Comparison of ENCODE assay signal across 10 cellular contexts in genomic region chr6:30767158-30767943, GRCh38. TPM values are rescaled to one million over a fixed set of nuclear protein-coding genes. Genes with fewer than 3 reads are reported as not detected.
DNase-seq lines count a peak whose midpoint lies in the region; ATAC-seq and TF ChIP-seq lines count a peak whose summit lies in the region.
"Had no signal": no experiment of that assay in that cellular context is flagged by ENCODE, and none has a peak within 500 bp of the region (broad histone marks: within the 10 kb centered on the region; RNA-seq: fewer than 3 reads in every experiment).

No MANE protein-coding gene starts in this region.

- H3K36me3 ChIP-seq in prostate gland (no peaks in the 10 kb centered on the region), tibial nerve (no peaks in the 10 kb centered on the region)
- H3K36me3 ChIP-seq: breast epithelium had no signal

- H3K36me3 Mint-ChIP-seq in CD4-positive, alpha-beta T cell (ENCODE audit: low read depth) = no peaks in the 10 kb centered on the region

- no peaks in the 10 kb centered on the region for H3K9me3 ChIP-seq in CD4-positive, alpha-beta T cell (ENCODE audit: control insufficient read depth, low read length)
- H3K9me3 ChIP-seq in prostate gland (no peaks in the 10 kb centered on the region), tibial nerve (no peaks in the 10 kb centered on the region)
- H3K9me3 ChIP-seq: breast epithelium had no signal

- 74% methylated on average over 9 of the region's 9 CpGs for WGBS in prostate gland
- WGBS in tibial nerve, 2 donors = 79% methylated on average over 9 of the region's 9 CpGs

- no peak for TF ChIP-seq CTCF in CD4-positive, alpha-beta T cell (IDR thresholded peaks at IDR 0.05)
- no peak for TF ChIP-seq CTCF in prostate gland (IDR thresholded peaks at IDR 0.05)
- no peak for TF ChIP-seq CTCF in tibial nerve (IDR thresholded peaks at IDR 0.05)

- peaks cover 75% of the 10 kb centered on the region for H3K4me1 Mint-ChIP-seq in CD4-positive, alpha-beta T cell (ENCODE audit: low read depth)

- no peak overlapping the region for H3K4me3 ChIP-seq in prostate gland
- H3K4me3 ChIP-seq in tibial nerve = no peak overlapping the region
- H3K4me3 ChIP-seq: breast epithelium had no signal

- no peaks in the 10 kb centered on the region for H3K9me3 Mint-ChIP-seq in CD4-positive, alpha-beta T cell

- H3K27me3 Mint-ChIP-seq in CD4-positive, alpha-beta T cell = no peaks in the 10 kb centered on the region

- H3K27me3 ChIP-seq in CD4-positive, alpha-beta T cell (ENCODE audit: control insufficient read depth, insufficient read depth, low read length) = no peaks in the 10 kb centered on the region
- H3K27me3 ChIP-seq in prostate gland (replicated peaks; ENCODE audit: insufficient read depth) (no peaks in the 10 kb centered on the region), tibial nerve (no peaks in the 10 kb centered on the region)
- H3K27me3 ChIP-seq: breast epithelium, foreskin keratinocyte had no signal

- no peak overlapping the region for H3K27ac Mint-ChIP-seq in CD4-positive, alpha-beta T cell

- H3K4me1 ChIP-seq in prostate gland (replicated peaks) = peaks cover 6% of the 10 kb centered on the region
- peaks cover 0 to 24% (median 19%) of the 10 kb centered on the region in 4 donors for H3K4me1 ChIP-seq in tibial nerve

- CTCF ChIA-PET in CD4-positive, alpha-beta T cell (lab: Charles Lee) = interaction anchor here (1.6 to 1.8 kb wide), 2 partner anchors 37 to 60 kb away, joined by 3 to 4 read pairs; no protein-coding TSS in a partner anchor

- POLR2A ChIA-PET in CD4-positive, alpha-beta T cell (lab: Charles Lee) = interaction anchor here (0.6 to 1.0 kb wide), 2 partner anchors 21 to 49 kb away, joined by 3 to 4 read pairs; no protein-coding TSS in a partner anchor

- DNase-seq in CD4-positive, alpha-beta T cell = no peak
- peak; percentile 68 for DNase-seq in activated CD8-positive, alpha-beta memory T cell treated with anti-CD3 and anti-CD28 coated beads, Interleukin-2, amount 50 U/mL, for 48 hours
- DNase-seq in NCI-H524 treated with DMSO at 0.1 percent for 48 hours (lab: John Stamatoyannopoulos, UW) = no peak
- no peak for DNase-seq in prostate gland (ENCODE audit: low spot score)
- DNase-seq in mesenteric fat pad (ENCODE audit: low spot score) = no peak
- no peak for DNase-seq in tibial nerve (ENCODE audit: low spot score in 2 of 2)
- DNase-seq: foreskin keratinocyte had no signal

- peak overlapping the region; percentile 9 for H3K4me3 Mint-ChIP-seq in CD4-positive, alpha-beta T cell

- intact Hi-C loops in CD4-positive, alpha-beta T cell (cut with DNase I, micrococcal nuclease) = no loop called here
- intact Hi-C loops in prostate gland (cut with DNase I) = no loop called here

- TF ChIP-seq POLR2A in prostate gland (IDR thresholded peaks at IDR 0.05) (no peak), tibial nerve (IDR thresholded peaks at IDR 0.05) (no peak)

- no peak for ATAC-seq in CD4-positive, alpha-beta T cell (ENCODE audit: poor library complexity)
- peak; percentile 66 for ATAC-seq in GM19025 (IDR thresholded peaks at IDR 0.05; ENCODE audit: low read depth, unreplicated experiment)
- ATAC-seq in HG02870 (IDR thresholded peaks at IDR 0.05; ENCODE audit: unreplicated experiment) = peak; percentile 62
- ATAC-seq: foreskin keratinocyte had no signal

- no peak overlapping the region for H3K27ac ChIP-seq in CD4-positive, alpha-beta T cell (ENCODE audit: low read depth, low read length)
- H3K27ac ChIP-seq in prostate gland (no peak overlapping the region), tibial nerve (no peak overlapping the region)

- no peak for TF ChIP-seq EP300 in tibial nerve (IDR thresholded peaks at IDR 0.05)

RNA-seq across cellular contexts. Expression of gene IER3, which starts 23.0 kb away (rescaled TPM):
- total RNA-seq in CD4-positive, alpha-beta T cell = 1 to 10 TPM; 5.7 to 5.8 TPM
- 10 to 100 TPM; 13.9 to 26.4 TPM for total RNA-seq in prostate gland
- total RNA-seq in mesenteric fat pad = 146 TPM
- total RNA-seq in tibial nerve = 10 to 100 TPM in 1 of 4 donors, 1 to 10 TPM in 3; 4.5 to 15.3 (median 8.0) TPM

RNA-seq across cellular contexts. Expression of gene FLOT1, which starts 24.9 kb away (rescaled TPM):
- 10 to 100 TPM; 31.6 TPM for total RNA-seq in CD4-positive, alpha-beta T cell
- total RNA-seq in prostate gland = 100 to 1,000 TPM; 117 to 133 TPM
- total RNA-seq in mesenteric fat pad = 190 TPM
- 100 to 1,000 TPM in 1 of 4 donors, 10 to 100 TPM in 3; 83.1 to 157 (median 94.6) TPM for total RNA-seq in tibial nerve

RNA-seq across cellular contexts. Expression of gene TUBB, which starts 47.2 kb away (rescaled TPM):
- total RNA-seq in CD4-positive, alpha-beta T cell = 10 to 100 TPM; 76.0 to 78.4 TPM
- total RNA-seq in prostate gland = 100 to 1,000 TPM; 196 to 270 TPM
- total RNA-seq in mesenteric fat pad = 452 TPM
- total RNA-seq in tibial nerve = 100 to 1,000 TPM; 152 to 218 (median 207) TPM

RNA-seq across cellular contexts. Expression of gene MDC1, which starts 50.3 kb away (rescaled TPM):
- total RNA-seq in CD4-positive, alpha-beta T cell = 10 to 100 TPM; 50.5 to 56.8 TPM
- 10 to 100 TPM; 20.5 to 26.3 TPM for total RNA-seq in prostate gland
- total RNA-seq in mesenteric fat pad = 19.8 TPM
- total RNA-seq in tibial nerve = 10 to 100 TPM; 21.3 to 36.0 (median 26.2) TPM
